9 cellular contexts compared by ENCODE assay signal in genomic region chr14:71597955-71598659, GRCh38.
DNase-seq lines count a peak whose midpoint lies in the region; ATAC-seq and TF ChIP-seq lines count a peak whose summit lies in the region.
"Had no signal": no experiment of that assay in that cellular context is flagged by ENCODE, and none has a peak within 500 bp of the region (broad histone marks: within the 10 kb centered on the region; RNA-seq: fewer than 3 reads in every experiment).

No MANE protein-coding gene starts in this region.

- peaks cover 17 to 37% of the 10 kb centered on the region in 2 donors for H3K4me1 Mint-ChIP-seq in effector memory CD8-positive, alpha-beta T cell (ENCODE audit: low read depth in 2 of 2)
- no peaks in the 10 kb centered on the region for H3K4me1 Mint-ChIP-seq in glutamatergic neuron (ENCODE audit: low read depth, unreplicated experiment)

- no peak overlapping the region for H3K4me3 ChIP-seq in osteoblast (ENCODE audit: insufficient read depth, low read length)

- no peak overlapping the region for H3K4me2 ChIP-seq in osteoblast (ENCODE audit: insufficient read depth, low read length)

- H3K27me3 Mint-ChIP-seq in effector memory CD8-positive, alpha-beta T cell = no peaks in the 10 kb centered on the region
- peaks cover 3% of the 10 kb centered on the region for H3K27me3 Mint-ChIP-seq in glutamatergic neuron (ENCODE audit: unreplicated experiment)

- no peaks in the 10 kb centered on the region for H3K36me3 Mint-ChIP-seq in effector memory CD8-positive, alpha-beta T cell (ENCODE audit: insufficient read depth)
- H3K36me3 Mint-ChIP-seq in glutamatergic neuron (ENCODE audit: unreplicated experiment) = peaks cover 5% of the 10 kb centered on the region

- H3K27me3 ChIP-seq in osteoblast (ENCODE audit: insufficient read depth, low read length) = no peaks in the 10 kb centered on the region

- intact Hi-C loops in sciatic nerve (cut with DNase I) = no loop called here

- 0 out of 2 replicates have a peak, but pooled peaks cover 3% of the 10 kb centered on the region for H3K36me3 ChIP-seq in KOPT-K1 (ENCODE audit: insufficient read depth, low read length)
- H3K36me3 ChIP-seq in osteoblast (ENCODE audit: insufficient read depth, low read length) = peaks cover 45% of the 10 kb centered on the region

- peak overlapping the region; percentile 48 for H3K27ac ChIP-seq in KOPT-K1 (ENCODE audit: low read depth, low read length, poor library complexity, severe bottlenecking)
- H3K27ac ChIP-seq in osteoblast (ENCODE audit: low read depth, low read length) = no peak overlapping the region

- H2AFZ ChIP-seq in osteoblast (ENCODE audit: low read length) = no peak overlapping the region

- H3K4me3 Mint-ChIP-seq in effector memory CD8-positive, alpha-beta T cell = peak overlapping the region in 1 of 2 donors; percentile 2
- H3K4me3 Mint-ChIP-seq in glutamatergic neuron (ENCODE audit: unreplicated experiment) = no peak overlapping the region

- H3K27ac Mint-ChIP-seq in effector memory CD8-positive, alpha-beta T cell = peak overlapping the region; percentile 13 to 75
- H3K27ac Mint-ChIP-seq in glutamatergic neuron (ENCODE audit: unreplicated experiment) = no peak overlapping the region

- ATAC-seq in GM18511 (IDR thresholded peaks at IDR 0.05; ENCODE audit: unreplicated experiment) (peak; percentile 87), GM21723 (IDR thresholded peaks at IDR 0.05; ENCODE audit: unreplicated experiment) (peak; percentile 82), sciatic nerve (no peak)
- ATAC-seq in effector memory CD8-positive, alpha-beta T cell (replicated peaks) = peak; percentile 85

- peaks cover 0 to 2% of the 10 kb centered on the region in 2 donors for H3K9me3 Mint-ChIP-seq in effector memory CD8-positive, alpha-beta T cell
- peaks cover 3% of the 10 kb centered on the region for H3K9me3 Mint-ChIP-seq in glutamatergic neuron (ENCODE audit: unreplicated experiment)

- peaks cover 16% of the 10 kb centered on the region for H3K9me3 ChIP-seq in KOPT-K1 (ENCODE audit: insufficient read depth, low read length, poor library complexity, severe bottlenecking)
- no peaks in the 10 kb centered on the region for H3K9me3 ChIP-seq in osteoblast (ENCODE audit: low read depth, low read length)

- no peak for TF ChIP-seq CTCF in osteoblast (IDR thresholded peaks at IDR 0.05; ENCODE audit: extremely low read depth, low read depth, low read length)
- no peak for TF ChIP-seq CTCF in glutamatergic neuron (IDR thresholded peaks at IDR 0.05; ENCODE audit: partially characterized antibody, unreplicated experiment)

- H3K4me1 ChIP-seq in osteoblast (ENCODE audit: insufficient read depth, low read length) = peaks cover 19% of the 10 kb centered on the region

- peaks cover 100% of the 10 kb centered on the region for H3K79me2 ChIP-seq in osteoblast (ENCODE audit: insufficient read depth, low read length)

- H4K20me1 ChIP-seq in osteoblast (ENCODE audit: insufficient read depth, low read length) = peaks cover 12% of the 10 kb centered on the region

- no peak for DNase-seq in effector memory CD8-positive, alpha-beta T cell
- no peak for DNase-seq in osteoblast (ENCODE audit: insufficient read length, low spot score, missing footprints)
- DNase-seq in glutamatergic neuron = no peak
- no peak for DNase-seq in sciatic nerve (ENCODE audit: low spot score)
- no peak for DNase-seq in NCI-H69 (lab: John Stamatoyannopoulos, UW)
- DNase-seq: Karpas-422 had no signal
